8 cellular contexts compared by ENCODE assay signal in genomic region chr5:176447982-176448608, GRCh38. TPM values are rescaled to one million over a fixed set of nuclear protein-coding genes. Genes with fewer than 3 reads are reported as not detected.
DNase-seq lines count a peak whose midpoint lies in the region; FAIRE-seq and TF ChIP-seq lines count a peak whose summit lies in the region.

FAF2 (plus strand) TSS chr5:176448385; CDS start chr5:176448408, 23 bp downstream.

- H3K27me3 ChIP-seq in neuronal stem cell (ENCODE audit: control insufficient read depth in 3 of 3, insufficient read depth in 3 of 3, low read depth in 1 of 3, low read length in 3 of 3) = no peaks in the 10 kb centered on the region

- peak within 1 kb of the TSS; percentile 100 for H3K4me3 Mint-ChIP-seq in HFFc6
- peak within 1 kb of the TSS; percentile 99 for H3K4me3 Mint-ChIP-seq in activated naive CD4-positive, alpha-beta T cell treated with anti-CD3 and anti-CD28 coated beads for 36 hours

- H3K27ac Mint-ChIP-seq in HFFc6 = peak within 1 kb of the TSS; percentile 100
- H3K27ac Mint-ChIP-seq in activated naive CD4-positive, alpha-beta T cell treated with anti-CD3 and anti-CD28 coated beads for 36 hours = peak within 1 kb of the TSS; percentile 97

- H2BK120ac ChIP-seq in neuronal stem cell (ENCODE audit: low read depth, low read length) = peak within 1 kb of the TSS; percentile 16

- no peak within 1 kb of the TSS for H3K14ac ChIP-seq in neuronal stem cell (ENCODE audit: low read length)

- CTCF ChIA-PET in activated naive CD4-positive, alpha-beta T cell treated with anti-CD3 and anti-CD28 coated beads for 36 hours (lab: Charles Lee) = interaction anchor here (0.5 to 3.8 kb wide), 12 partner anchors 9 to 148 kb away, joined by 3 to 17 read pairs (median 4); partner anchors contain the start of gene CLTB

- peak within 1 kb of the TSS; percentile 67 for H2BK5ac ChIP-seq in neuronal stem cell (ENCODE audit: low read length)

- H3K4me2 ChIP-seq in neuronal stem cell (ENCODE audit: insufficient read depth, low read length, poor library complexity, severe bottlenecking) = peak within 1 kb of the TSS; percentile 89

- H3K9ac ChIP-seq in neuronal stem cell (ENCODE audit: low read depth, low read length, poor library complexity) = peak within 1 kb of the TSS; percentile 96

- peaks cover 7% of the 10 kb centered on the region for H3K27me3 Mint-ChIP-seq in HFFc6 (ENCODE audit: insufficient read depth)
- no peaks in the 10 kb centered on the region for H3K27me3 Mint-ChIP-seq in activated naive CD4-positive, alpha-beta T cell treated with anti-CD3 and anti-CD28 coated beads for 36 hours (ENCODE audit: low read depth)

- H3K4ac ChIP-seq in neuronal stem cell (ENCODE audit: low read length) = no peak within 1 kb of the TSS

- DNase-seq in HFFc6 = peak; percentile 99
- peak; percentile 99 for DNase-seq in NAMALWA (ENCODE audit: low spot score)
- peak; percentile 98 for DNase-seq in SK-N-DZ (ENCODE audit: low spot score)
- peak; percentile 98 for DNase-seq in activated naive CD4-positive, alpha-beta T cell treated with anti-CD3 and anti-CD28 coated beads for 36 hours
- DNase-seq in frontal cortex (ENCODE audit: low spot score in 2 of 2) = peak; percentile 96 to 97
- peak; percentile 99 for DNase-seq in neuronal stem cell (ENCODE audit: low spot score)

- WGBS in neuronal stem cell (ENCODE audit: extremely low coverage in 2 of 2, insufficient read length in 2 of 2, insufficient replicate concordance in 1 of 2), 2 donors = no CpG with 5 or more reads among the region's 49 CpGs

- H3K4me1 ChIP-seq in neuronal stem cell (ENCODE audit: control insufficient read depth in 2 of 2, insufficient read depth in 1 of 2, low read depth in 1 of 2, low read length in 2 of 2) = peaks cover 0 to 2% of the 10 kb centered on the region in 2 donors

- peaks cover 12% of the 10 kb centered on the region for H3K36me3 Mint-ChIP-seq in HFFc6 (ENCODE audit: low read depth)
- H3K36me3 Mint-ChIP-seq in activated naive CD4-positive, alpha-beta T cell treated with anti-CD3 and anti-CD28 coated beads for 36 hours (ENCODE audit: low read depth) = peaks cover 9% of the 10 kb centered on the region

- peak within 1 kb of the TSS; percentile 88 for H3K4me3 ChIP-seq in GM08714 (ENCODE audit: low read length)
- H3K4me3 ChIP-seq in neuronal stem cell (ENCODE audit: low read length in 2 of 2) = peak within 1 kb of the TSS; percentile 96 to 99

- peak within 1 kb of the TSS; percentile 4 for H2BK15ac ChIP-seq in neuronal stem cell (ENCODE audit: low read length)

- peak within 1 kb of the TSS; percentile 94 for H3K27ac ChIP-seq in neuronal stem cell (replicated peaks; ENCODE audit: low read length)

- peak within 1 kb of the TSS; percentile 91 for H2AFZ ChIP-seq in neuronal stem cell (ENCODE audit: low read length)

- peak within 1 kb of the TSS; percentile 94 for H3K18ac ChIP-seq in neuronal stem cell (ENCODE audit: low read length)

- no peaks in the 10 kb centered on the region for H3K9me3 ChIP-seq in neuronal stem cell (replicated peaks in 1 of 2; ENCODE audit: control insufficient read depth in 2 of 2, insufficient read depth in 1 of 2, low read depth in 1 of 2, low read length in 2 of 2)

- H3K23ac ChIP-seq in neuronal stem cell (ENCODE audit: low read depth, low read length, poor library complexity) = peak within 1 kb of the TSS; percentile 75

- no peak for FAIRE-seq in frontal cortex (lab: Jason Lieb, UNC)

- H3K4me1 Mint-ChIP-seq in HFFc6 (ENCODE audit: low read depth) = peaks cover 19% of the 10 kb centered on the region
- peaks cover 37% of the 10 kb centered on the region for H3K4me1 Mint-ChIP-seq in activated naive CD4-positive, alpha-beta T cell treated with anti-CD3 and anti-CD28 coated beads for 36 hours (ENCODE audit: low read depth)

- no peaks in the 10 kb centered on the region for H3K9me3 Mint-ChIP-seq in HFFc6
- H3K9me3 Mint-ChIP-seq in activated naive CD4-positive, alpha-beta T cell treated with anti-CD3 and anti-CD28 coated beads for 36 hours = no peaks in the 10 kb centered on the region

- H3K36me3 ChIP-seq in neuronal stem cell (replicated peaks in 1 of 2; ENCODE audit: control insufficient read depth in 2 of 2, insufficient read depth in 2 of 2, low read length in 2 of 2) = peaks cover 0 to 14% of the 10 kb centered on the region in 2 donors

- intact Hi-C loops in activated naive CD4-positive, alpha-beta T cell treated with anti-CD3 and anti-CD28 coated beads for 36 hours (cut with micrococcal nuclease) = loop anchor here (1.0 to 2.0 kb wide), 7 partner anchors 32 to 213 kb away; partner anchors contain the start of genes CLTB, HIGD2A, KIAA1191 and NOP16

- H4K91ac ChIP-seq in neuronal stem cell (ENCODE audit: low read depth, low read length, poor library complexity) = peak within 1 kb of the TSS; percentile 92

- H2AK5ac ChIP-seq in neuronal stem cell (ENCODE audit: low read depth, low read length) = peak within 1 kb of the TSS; percentile 77

- H2BK12ac ChIP-seq in neuronal stem cell (ENCODE audit: low read length) = peak within 1 kb of the TSS; percentile 16

- peak within 1 kb of the TSS; percentile 87 for H4K8ac ChIP-seq in neuronal stem cell (ENCODE audit: low read depth, low read length)

- peaks cover 5% of the 10 kb centered on the region for H3K79me1 ChIP-seq in neuronal stem cell (ENCODE audit: low read depth, low read length)

- peak; percentile 99 for TF ChIP-seq CTCF in HFFc6 (IDR thresholded peaks at IDR 0.05)
- TF ChIP-seq CTCF in subcutaneous adipose tissue (IDR thresholded peaks at IDR 0.05; ENCODE audit: low read depth) = no peak

RNA-seq across cellular contexts. Expression of gene FAF2, which starts in this region (rescaled TPM):
- total RNA-seq in HFFc6 (2021; fragmentation: NEBNext Ultra II Directional; extraction: Animal tissue kit (Norgen Biotek cat#: 25700)) = 10 to 100 TPM; 43.4 to 53.1 (median 49.3) TPM
- 35.9 and 36.9 TPM in 2 replicates for polyA plus RNA-seq in SK-N-DZ (2014; cell fraction: cytosol; rRNA removed)
- polyA plus RNA-seq in SK-N-DZ (2014; cell fraction: nucleus; rRNA removed) = 28.6 and 36.8 TPM in 2 replicates
- total RNA-seq in activated naive CD4-positive, alpha-beta T cell treated with anti-CD3 and anti-CD28 coated beads for 36 hours = 10 to 100 TPM; 30.0 to 32.8 TPM
- total RNA-seq in frontal cortex (33.4 TPM), subcutaneous adipose tissue (10 to 100 TPM; 21.9 to 32.3 (median 23.9) TPM)
- 23.5 TPM for polyA plus RNA-seq in neuronal stem cell (2013, experiment 1 of 2)
- 24.7 TPM for polyA plus RNA-seq in neuronal stem cell (2013, experiment 2 of 2)

Comparison
In these comparisons a context has a peak if more than half of its experiments do, and no peak if none do; other contexts are left out.
1. Peak in every context shown above with its lines: DNase-seq, H3K4me3 ChIP-seq and H3K27ac ChIP-seq.